In genomic region chr1:246492611-246493245, GRCh38 we compare ENCODE assay signal across 8 cellular contexts. TPM values are rescaled to one million over a fixed set of nuclear protein-coding genes. Genes with fewer than 3 reads are reported as not detected.
A peak's percentile ranks its signal among the peaks of the same experiment; 100 is the strongest.
DNase-seq lines count a peak whose midpoint lies in the region; FAIRE-seq and TF ChIP-seq lines count a peak whose summit lies in the region.

No MANE protein-coding gene starts in this region.

- peak; percentile 67 for TF ChIP-seq CTCF in GM12873 (IDR thresholded peaks at IDR 0.05; ENCODE audit: insufficient read depth, low read depth, low read length, missing control alignments)
- TF ChIP-seq CTCF in NB4 (IDR thresholded peaks at IDR 0.05; ENCODE audit: low read depth, low read length): peak; percentile 79
- peak; percentile 91 for TF ChIP-seq CTCF in cardiac fibroblast (IDR thresholded peaks at IDR 0.05; ENCODE audit: low read depth, low read length)
- peak; percentile 86 for TF ChIP-seq CTCF in kidney (IDR thresholded peaks at IDR 0.05; ENCODE audit: borderline replicate concordance, extremely low read depth, insufficient read depth)

- TF ChIP-seq POLR2A in NB4 (IDR thresholded peaks at IDR 0.05; ENCODE audit: extremely low read depth, insufficient read length): no peak

- H3K9ac ChIP-seq in kidney (ENCODE audit: low read length in 2 of 2): no peak overlapping the region

- H3K4me1 ChIP-seq in kidney (ENCODE audit: control insufficient read depth in 1 of 2, insufficient read depth in 1 of 2, low read depth in 1 of 2, low read length in 2 of 2): peaks cover 0 to 2% of the 10 kb centered on the region in 2 donors

- H3K27ac ChIP-seq in kidney (ENCODE audit: low read depth in 2 of 2, low read length in 2 of 2): no peak overlapping the region

- in situ Hi-C loops in SK-MEL-5 (cut with HindIII; ENCODE audit: low pct_unique_long_range_greater_than_20kb, low sequenced_read_pairs): no loop called here

- intact Hi-C loops in kidney (cut with DNase I): no loop called here

- H3K36me3 ChIP-seq in kidney (ENCODE audit: control insufficient read depth in 1 of 2, insufficient read depth in 2 of 2, low read length in 2 of 2): no peaks in the 10 kb centered on the region

- DNase-seq in A172 (ENCODE audit: low spot score): peak; percentile 78
- peak; percentile 70 for DNase-seq in NB4 (ENCODE audit: low read depth)
- DNase-seq in SK-MEL-5 (ENCODE audit: low read depth, low spot score): peak; percentile 79
- DNase-seq in cardiac fibroblast (ENCODE audit: low read depth in 2 of 2): peak; percentile 84 to 86
- peak; percentile 77 for DNase-seq in kidney
- DNase-seq in stimulated activated CD4-positive, alpha-beta T cell treated with anti-CD3 and anti-CD28 coated beads, Interleukin-4, amount 100 ng/mL, for 1 hour: peak; percentile 49
- no peak for DNase-seq in T-helper 9 cell

- no peaks in the 10 kb centered on the region for H3K9me3 ChIP-seq in kidney (ENCODE audit: control insufficient read depth in 1 of 2, low read length in 2 of 2)

- FAIRE-seq in kidney (lab: Jason Lieb, UNC): no peak

- no peak overlapping the region for H3K4me3 ChIP-seq in NB4 (ENCODE audit: low read depth, low read length)
- no peak overlapping the region for H3K4me3 ChIP-seq in cardiac fibroblast (replicated peaks in 1 of 2; ENCODE audit: low read depth in 2 of 2, low read length in 2 of 2)
- H3K4me3 ChIP-seq in kidney (ENCODE audit: low read length in 2 of 2): no peak overlapping the region

RNA-seq across cellular contexts. Expression of gene SMYD3, which starts 14.4 kb away (rescaled TPM):
- 31.7 and 44.5 TPM in 2 replicates for total RNA-seq in A172 (2014; rRNA removed; shearing (Covaris generic))
- total RNA-seq in SK-MEL-5 (2014; rRNA removed; shearing (Covaris generic)): 30.1 and 33.4 TPM in 2 replicates
- polyA plus RNA-seq in SK-MEL-5 (2015; cell fraction: cytosol; rRNA removed): 16.9 and 18.7 TPM in 2 replicates
- 2.9 and 7.9 TPM in 2 replicates for polyA plus RNA-seq in SK-MEL-5 (2015; cell fraction: nucleus; rRNA removed)
- 23.9 TPM for total RNA-seq in kidney
- polyA plus RNA-seq in kidney (ENCODE audit: insufficient read depth, low read depth, low replicate concordance): 23.3 TPM
